21 cellular contexts compared by ENCODE assay signal in the genomic region with DNA sequence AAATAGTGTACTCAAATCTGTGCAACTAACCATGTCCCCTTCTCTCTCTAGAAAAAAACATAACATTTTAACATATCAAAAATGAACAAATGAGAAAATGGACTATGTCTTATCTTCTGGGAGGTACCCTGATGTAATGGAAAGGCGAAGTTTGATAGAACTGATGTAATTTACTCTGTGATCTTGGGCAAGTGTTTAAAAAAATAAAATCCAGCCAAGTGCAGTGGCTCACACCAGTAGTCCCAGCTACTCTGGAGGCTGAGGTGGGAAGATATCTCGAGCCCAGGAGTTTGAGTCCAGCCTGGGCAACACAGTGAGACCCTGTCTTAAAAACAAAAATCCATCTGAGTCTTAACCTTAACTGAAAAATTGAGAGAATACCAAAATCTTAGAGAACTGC.
"Had no signal": no experiment of that assay in that cellular context is flagged by ENCODE, and none has a peak within 500 bp of the region (broad histone marks: within the 10 kb centered on the region; RNA-seq: fewer than 3 reads in every experiment).

No MANE protein-coding gene starts in this region.

- DNase-seq: activated CD4-positive, alpha-beta T cell treated with anti-CD3 and anti-CD28 coated beads for 48 hours; activated CD4-positive, CD25-positive, alpha-beta regulatory T cell; activated CD8-positive, alpha-beta T cell treated with anti-CD3 and anti-CD28 coated beads, Interleukin-2, amount 10 ng/mL, durations not matched to agents 7 days and 5 days; activated effector memory CD4-positive, alpha-beta T cell treated with Interleukin-2 at 50 U/mL for 16 hours; activated naive CD4-positive, alpha-beta T cell treated with anti-CD3 and anti-CD28 coated beads, Interleukin-2, amount 10 ng/mL, durations not matched to agents 7 days and 5 days; activated naive CD8-positive, alpha-beta T cell treated with anti-CD3 and anti-CD28 coated beads, Interleukin-2, amount 50 U/mL, for 24 hours; activated T-cell treated with anti-CD3 and anti-CD28 coated beads, Interleukin-2, amount 50 U/mL, for 48 hours; aorta; brain microvascular endothelial cell; cortex of kidney; immature natural killer cell; left ventricle myocardium superior; mesendoderm; nucleus accumbens; retina; stimulated activated naive B cell treated with anti-CD40 and anti-IgM and Interleukin-4, amounts not matched to agents 10 μg/mL and 1 μg/mL and 100 μg/mL, for 72 hours; T-helper 9 cell; thyroid gland had no signal

- H3K27ac Mint-ChIP-seq: activated CD8-positive, alpha-beta T cell treated with anti-CD3 and anti-CD28 coated beads, Interleukin-2, amount 10 ng/mL, durations not matched to agents 7 days and 5 days; activated naive CD4-positive, alpha-beta T cell treated with anti-CD3 and anti-CD28 coated beads, Interleukin-2, amount 10 ng/mL, durations not matched to agents 7 days and 5 days; activated naive CD8-positive, alpha-beta T cell treated with anti-CD3 and anti-CD28 coated beads, Interleukin-2, amount 50 U/mL, for 24 hours; natural killer cell treated with Interleukin-12 subunit alpha and Interleukin-12 subunit beta and Interleukin-15 and Interleukin-18, amount 100 ng/mL, for 72 hours; stimulated activated naive B cell treated with anti-CD40 and anti-IgM and Interleukin-4, amounts not matched to agents 10 μg/mL and 1 μg/mL and 100 μg/mL, for 72 hours had no signal

- ATAC-seq: activated CD8-positive, alpha-beta T cell treated with anti-CD3 and anti-CD28 coated beads, Interleukin-2, amount 10 ng/mL, durations not matched to agents 7 days and 5 days; activated naive CD8-positive, alpha-beta T cell treated with anti-CD3 and anti-CD28 coated beads, Interleukin-2, amount 50 U/mL, for 24 hours; esophagus mucosa; left ventricle myocardium superior; natural killer cell treated with Interleukin-12 subunit alpha and Interleukin-12 subunit beta and Interleukin-15 and Interleukin-18, amount 100 ng/mL, for 72 hours; stimulated activated naive B cell treated with anti-CD40 and anti-IgM and Interleukin-4, amounts not matched to agents 10 μg/mL and 1 μg/mL and 100 μg/mL, for 72 hours had no signal

- H3K27me3 ChIP-seq: brain microvascular endothelial cell, thyroid gland had no signal

- H3K4me3 Mint-ChIP-seq: activated CD8-positive, alpha-beta T cell treated with anti-CD3 and anti-CD28 coated beads, Interleukin-2, amount 10 ng/mL, durations not matched to agents 7 days and 5 days; activated naive CD4-positive, alpha-beta T cell treated with anti-CD3 and anti-CD28 coated beads, Interleukin-2, amount 10 ng/mL, durations not matched to agents 7 days and 5 days; activated naive CD8-positive, alpha-beta T cell treated with anti-CD3 and anti-CD28 coated beads, Interleukin-2, amount 50 U/mL, for 24 hours; central memory CD8-positive, alpha-beta T cell; immature natural killer cell; natural killer cell treated with Interleukin-12 subunit alpha and Interleukin-12 subunit beta and Interleukin-15 and Interleukin-18, amount 100 ng/mL, for 72 hours; stimulated activated naive B cell treated with anti-CD40 and anti-IgM and Interleukin-4, amounts not matched to agents 10 μg/mL and 1 μg/mL and 100 μg/mL, for 72 hours had no signal

- H3K27ac ChIP-seq: brain microvascular endothelial cell, thyroid gland had no signal

- H3K36me3 ChIP-seq: brain microvascular endothelial cell, thyroid gland had no signal

- H3K9me3 Mint-ChIP-seq: activated naive CD4-positive, alpha-beta T cell treated with anti-CD3 and anti-CD28 coated beads, Interleukin-2, amount 10 ng/mL, durations not matched to agents 7 days and 5 days; activated naive CD8-positive, alpha-beta T cell treated with anti-CD3 and anti-CD28 coated beads, Interleukin-2, amount 50 U/mL, for 24 hours; central memory CD8-positive, alpha-beta T cell; immature natural killer cell; natural killer cell treated with Interleukin-12 subunit alpha and Interleukin-12 subunit beta and Interleukin-15 and Interleukin-18, amount 100 ng/mL, for 72 hours; stimulated activated naive B cell treated with anti-CD40 and anti-IgM and Interleukin-4, amounts not matched to agents 10 μg/mL and 1 μg/mL and 100 μg/mL, for 72 hours had no signal

- H3K4me1 Mint-ChIP-seq: activated naive CD4-positive, alpha-beta T cell treated with anti-CD3 and anti-CD28 coated beads, Interleukin-2, amount 10 ng/mL, durations not matched to agents 7 days and 5 days; activated naive CD8-positive, alpha-beta T cell treated with anti-CD3 and anti-CD28 coated beads, Interleukin-2, amount 50 U/mL, for 24 hours; central memory CD8-positive, alpha-beta T cell; stimulated activated naive B cell treated with anti-CD40 and anti-IgM and Interleukin-4, amounts not matched to agents 10 μg/mL and 1 μg/mL and 100 μg/mL, for 72 hours had no signal

- H3K9me3 ChIP-seq: thyroid gland had no signal

- H3K4me3 ChIP-seq: thyroid gland had no signal

- H3K27me3 Mint-ChIP-seq: activated naive CD4-positive, alpha-beta T cell treated with anti-CD3 and anti-CD28 coated beads, Interleukin-2, amount 10 ng/mL, durations not matched to agents 7 days and 5 days; activated naive CD8-positive, alpha-beta T cell treated with anti-CD3 and anti-CD28 coated beads, Interleukin-2, amount 50 U/mL, for 24 hours; central memory CD8-positive, alpha-beta T cell; natural killer cell treated with Interleukin-12 subunit alpha and Interleukin-12 subunit beta and Interleukin-15 and Interleukin-18, amount 100 ng/mL, for 72 hours; stimulated activated naive B cell treated with anti-CD40 and anti-IgM and Interleukin-4, amounts not matched to agents 10 μg/mL and 1 μg/mL and 100 μg/mL, for 72 hours had no signal
